Comparison of ENCODE assay signal across 23 cellular contexts in the genomic region with DNA sequence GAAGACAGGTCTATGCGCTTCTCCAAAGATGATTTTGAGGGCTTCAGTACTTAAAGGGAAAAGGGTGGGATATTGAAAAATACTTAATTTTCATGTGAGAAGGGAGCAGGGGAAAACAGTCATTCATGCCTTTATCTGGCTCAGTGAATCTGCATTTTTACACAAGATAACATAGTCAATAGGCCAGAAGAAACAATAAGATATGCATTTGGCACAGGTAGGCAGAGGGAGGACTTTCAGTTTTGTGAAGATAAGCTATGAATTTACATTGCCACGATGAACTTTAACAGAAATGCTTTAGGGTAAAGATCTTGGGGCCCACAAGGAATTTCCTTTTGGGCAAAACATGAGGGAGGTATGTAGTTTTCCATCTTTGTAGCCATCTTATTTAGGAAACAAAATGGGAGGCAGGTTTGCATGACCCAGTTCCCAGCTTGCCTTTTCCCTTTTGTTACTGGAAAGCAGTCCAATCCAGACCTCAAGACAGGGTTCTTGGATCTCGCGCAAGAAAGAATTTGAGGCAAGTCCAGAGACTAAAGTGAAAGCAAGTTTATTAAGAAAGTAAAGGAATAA.
"Had no signal": no experiment of that assay in that cellular context is flagged by ENCODE, and none has a peak within 500 bp of the region (broad histone marks: within the 10 kb centered on the region; RNA-seq: fewer than 3 reads in every experiment).

No MANE protein-coding gene starts in this region.

- H3K27ac ChIP-seq: hepatocyte, left ventricle myocardium inferior, pancreas, prostate gland, skin epidermis, stomach, testis, thyroid gland, transverse colon, upper lobe of right lung had no signal

- DNase-seq: left ventricle myocardium inferior; midbrain; naive thymus-derived CD8-positive, alpha-beta T cell; nucleus accumbens; pancreas; posterior cingulate gyrus; retina; right cardiac atrium; stimulated activated CD4-positive, alpha-beta T cell treated with anti-CD3 and anti-CD28 coated beads, Interleukin-12 subunit alpha, Interleukin-12 subunit beta, amount 100 ng/mL, for 4 hours; stimulated activated CD4-positive, alpha-beta T cell treated with anti-CD3 and anti-CD28 coated beads, Interleukin-15, amount 100 ng/mL, for 24 hours; stimulated activated CD4-positive, alpha-beta T cell treated with anti-CD3 and anti-CD28 coated beads, Interleukin-2, amount 100 ng/mL, for 24 hours; stimulated activated CD4-positive, alpha-beta T cell treated with anti-CD3 and anti-CD28 coated beads, Interleukin-4, amount 100 ng/mL, for 1 hour; stimulated activated naive B cell treated with anti-CD40 and anti-IgM and Interleukin-4, amounts not matched to agents 10 μg/mL and 1 μg/mL and 100 μg/mL, for 72 hours; stimulated activated naive CD8-positive, alpha-beta T cell treated with anti-CD3 and anti-CD28 coated beads, Interleukin-15, Interleukin-2, amounts not matched to agents 100 U/mL and 50 U/mL, for 24 hours; stomach; testis; thyroid gland; transverse colon; upper lobe of right lung had no signal

- ATAC-seq: naive thymus-derived CD8-positive, alpha-beta T cell; pancreas; right cardiac atrium; sciatic nerve; stimulated activated naive B cell treated with anti-CD40 and anti-IgM and Interleukin-4, amounts not matched to agents 10 μg/mL and 1 μg/mL and 100 μg/mL, for 72 hours; stimulated activated naive CD8-positive, alpha-beta T cell treated with anti-CD3 and anti-CD28 coated beads, Interleukin-15, Interleukin-2, amounts not matched to agents 100 U/mL and 50 U/mL, for 24 hours; upper lobe of right lung had no signal
